ENCODE assay signal across 20 cellular contexts in genomic region chr20:52619671-52620070, GRCh38.
"Had no signal": no experiment of that assay in that cellular context is flagged by ENCODE, and none has a peak within 500 bp of the region (broad histone marks: within the 10 kb centered on the region; RNA-seq: fewer than 3 reads in every experiment).

No MANE protein-coding gene starts in this region.

- H3K4me2 ChIP-seq: KMS-11, PC-9 had no signal

- H3K27ac Mint-ChIP-seq: activated CD4-positive, alpha-beta memory T cell treated with anti-CD3 and anti-CD28 coated beads for 36 hours; activated CD4-positive, alpha-beta T cell treated with anti-CD3 and anti-CD28 coated beads, Interleukin-2, amount 10 ng/mL, durations not matched to agents 7 days and 5 days; activated naive CD4-positive, alpha-beta T cell treated with anti-CD3 and anti-CD28 coated beads for 36 hours; activated naive CD8-positive, alpha-beta T cell had no signal

- H3K27me3 Mint-ChIP-seq: activated CD4-positive, alpha-beta T cell treated with anti-CD3 and anti-CD28 coated beads, Interleukin-2, amount 10 ng/mL, durations not matched to agents 7 days and 5 days; activated naive CD8-positive, alpha-beta T cell had no signal

- FAIRE-seq: TTC549 had no signal

- H3K4me3 Mint-ChIP-seq: activated CD4-positive, alpha-beta memory T cell treated with anti-CD3 and anti-CD28 coated beads for 36 hours; activated CD4-positive, alpha-beta T cell treated with anti-CD3 and anti-CD28 coated beads, Interleukin-2, amount 10 ng/mL, durations not matched to agents 7 days and 5 days; activated naive CD4-positive, alpha-beta T cell treated with anti-CD3 and anti-CD28 coated beads for 36 hours; activated naive CD8-positive, alpha-beta T cell; activated T-cell treated with anti-CD3 and anti-CD28 coated beads, Interleukin-2, amount 50 U/mL, for 4 hours had no signal

- H3K9me3 Mint-ChIP-seq: activated CD4-positive, alpha-beta memory T cell treated with anti-CD3 and anti-CD28 coated beads for 36 hours; activated CD4-positive, alpha-beta T cell treated with anti-CD3 and anti-CD28 coated beads, Interleukin-2, amount 10 ng/mL, durations not matched to agents 7 days and 5 days; activated naive CD4-positive, alpha-beta T cell treated with anti-CD3 and anti-CD28 coated beads for 36 hours; activated T-cell treated with anti-CD3 and anti-CD28 coated beads, Interleukin-2, amount 50 U/mL, for 4 hours had no signal

- H3K9ac ChIP-seq: KMS-11 had no signal

- H3K4me3 ChIP-seq: PC-9 had no signal

- ATAC-seq: activated T-cell treated with anti-CD3 and anti-CD28 coated beads, Interleukin-2, amount 50 U/mL, for 4 hours had no signal

- DNase-seq: activated CD4-positive, alpha-beta memory T cell treated with anti-CD3 and anti-CD28 coated beads for 36 hours; activated CD4-positive, alpha-beta T cell treated with anti-CD3 and anti-CD28 coated beads, Interleukin-2, amount 10 ng/mL, durations not matched to agents 7 days and 5 days; activated CD4-positive, CD25-positive, alpha-beta regulatory T cell; activated CD8-positive, alpha-beta memory T cell treated with anti-CD3 and anti-CD28 coated beads for 24 hours; activated gamma-delta T cell; activated naive CD4-positive, alpha-beta T cell treated with anti-CD3 and anti-CD28 coated beads for 36 hours; activated T-cell treated with anti-CD3 and anti-CD28 coated beads, Interleukin-2, amount 50 U/mL, for 4 hours; NCI-H1092; NCI-H1417; NCI-H1930; NCI-H345; NCI-H510A; NCI-H526 treated with DMSO at 0.1 percent for 48 hours; PC-9; SIG-M5; T-helper 2 cell; T1000 had no signal

- H3K36me3 Mint-ChIP-seq: activated CD4-positive, alpha-beta memory T cell treated with anti-CD3 and anti-CD28 coated beads for 36 hours; activated naive CD8-positive, alpha-beta T cell had no signal

- H3K27ac ChIP-seq: KMS-11, PC-9 had no signal

- H2AFZ ChIP-seq: PC-9 had no signal

- H3K4me1 Mint-ChIP-seq: activated CD4-positive, alpha-beta T cell treated with anti-CD3 and anti-CD28 coated beads, Interleukin-2, amount 10 ng/mL, durations not matched to agents 7 days and 5 days had no signal
